In genomic region chr13:23025848-23026608, GRCh38 we compare ENCODE assay signal across 22 cellular contexts.
A peak's percentile ranks its signal among the peaks of the same experiment; 100 is the strongest.
DNase-seq lines count a peak whose midpoint lies in the region; ATAC-seq, FAIRE-seq and TF ChIP-seq lines count a peak whose summit lies in the region.
"Had no signal": no experiment of that assay in that cellular context is flagged by ENCODE, and none has a peak within 500 bp of the region (broad histone marks: within the 10 kb centered on the region; RNA-seq: fewer than 3 reads in every experiment).

No MANE protein-coding gene starts in this region.

- TF ChIP-seq CTCF in H1 (IDR thresholded peaks at IDR 0.05; ENCODE audit: control extremely low read depth in 1 of 3, insufficient read depth in 1 of 3, low read depth in 1 of 3, low read length in 3 of 3) (no peak), neural crest cell (conservative IDR thresholded peaks at IDR 0.05) (no peak), omental fat pad (IDR thresholded peaks at IDR 0.05) (no peak)

- H4K20me1 ChIP-seq in H1 (replicated peaks in 1 of 2; ENCODE audit: control insufficient read depth in 1 of 2, insufficient read depth in 2 of 2, low read length in 2 of 2): peaks cover 0 to 3% of the 10 kb centered on the region in 2 experiments

- H3K79me1 ChIP-seq in H1 (ENCODE audit: low read depth, low read length): no peaks in the 10 kb centered on the region

- H3K27ac ChIP-seq in H1 (ENCODE audit: low read depth, low read length): no peak overlapping the region
- H3K27ac ChIP-seq: body of pancreas, prostate gland, suprapubic skin, uterus had no signal

- WGBS in H1 (ENCODE audit: extremely low coverage in 1 of 2, insufficient coverage in 1 of 2, insufficient read length in 1 of 2, insufficient replicate concordance in 2 of 2, low coverage in 1 of 2, low lambda C conversion rate in 2 of 2, missing lambda C conversion rate in 1 of 2), 2 experiments: 85% methylated on average over 5 of the region's 5 CpGs; no CpG with 5 or more reads in 1 of the 2 experiments

- no peaks in the 10 kb centered on the region for H3K79me2 ChIP-seq in H1 (ENCODE audit: control insufficient read depth in 1 of 2, insufficient read depth in 2 of 2, low read length in 2 of 2)

- no peak overlapping the region for H3K4me3 Mint-ChIP-seq in neural crest cell
- H3K4me3 Mint-ChIP-seq: activated CD4-positive, alpha-beta memory T cell treated with anti-CD3 and anti-CD28 coated beads, Interleukin-2, amount 10 ng/mL, durations not matched to agents 7 days and 5 days; activated naive CD8-positive, alpha-beta T cell treated with anti-CD3 and anti-CD28 coated beads, Interleukin-2, amount 50 U/mL, for 24 hours; CD14-positive monocyte had no signal

- H4K5ac ChIP-seq in H1 (ENCODE audit: insufficient read length, low read depth, low read length): no peak overlapping the region

- no peaks in the 10 kb centered on the region for H3K27me3 ChIP-seq in H1 (replicated peaks in 1 of 4; ENCODE audit: control insufficient read depth in 3 of 4, extremely low read depth in 1 of 4, insufficient read depth in 3 of 4, low read length in 3 of 4)
- H3K27me3 ChIP-seq: body of pancreas, suprapubic skin, uterus had no signal

- H3K14ac ChIP-seq in H1 (ENCODE audit: insufficient read length): no peak overlapping the region

- no peak overlapping the region for H4K8ac ChIP-seq in H1 (ENCODE audit: extremely low read depth, insufficient read depth, low read length)

- peak overlapping the region; percentile 81 for H2AFZ ChIP-seq in H1 (ENCODE audit: low read length)

- H2BK12ac ChIP-seq in H1 (ENCODE audit: low read depth, low read length): no peak overlapping the region

- H3K27me3 Mint-ChIP-seq in neural crest cell (ENCODE audit: low read depth): no peaks in the 10 kb centered on the region

- no peak overlapping the region for H3K4ac ChIP-seq in H1 (replicated peaks; ENCODE audit: insufficient read length, low read depth, low read length)

- peaks cover 3% of the 10 kb centered on the region; the same call in 1 of the 2 replicates for H3K23me2 ChIP-seq in H1 (ENCODE audit: low read depth, low read length)

- no peaks in the 10 kb centered on the region for H3K4me1 ChIP-seq in H1 (replicated peaks in 1 of 4; ENCODE audit: control insufficient read depth in 3 of 4, insufficient read depth in 4 of 4, low read length in 3 of 4)
- H3K4me1 ChIP-seq: body of pancreas, prostate gland, suprapubic skin, uterus had no signal

- H3K4me2 ChIP-seq in H1 (ENCODE audit: insufficient read depth in 1 of 2, low read depth in 2 of 2, low read length in 2 of 2): no peak overlapping the region

- DNase-seq in H4 (ENCODE audit: low spot score) (peak; percentile 10), OCI-M1 (lab: John Stamatoyannopoulos, UW) (peak; percentile 77), H1 (ENCODE audit: low read depth in 1 of 2, low spot score in 2 of 2) (no peak), neural crest cell (ENCODE audit: low read depth, low spot score) (no peak), omental fat pad (ENCODE audit: low spot score) (no peak), putamen (ENCODE audit: low spot score) (no peak), GF-D8 (lab: John Stamatoyannopoulos, UW) (no peak)
- DNase-seq in activated CD4-positive, alpha-beta T cell treated with anti-CD3 and anti-CD28 coated beads, Interleukin-2, amount 50 U/mL, for 48 hours: no peak
- DNase-seq: activated CD4-positive, alpha-beta memory T cell treated with anti-CD3 and anti-CD28 coated beads, Interleukin-2, amount 10 ng/mL, durations not matched to agents 7 days and 5 days; activated gamma-delta T cell; activated naive CD8-positive, alpha-beta T cell treated with anti-CD3 and anti-CD28 coated beads, Interleukin-2, amount 50 U/mL, for 24 hours; body of pancreas; DMS 273 treated with DMSO at 0.1 percent for 48 hours; effector CD4-positive, alpha-beta T cell; Kasumi-1; NCI-H1436; NCI-H524; T-helper 9 cell; uterus had no signal

- no peaks in the 10 kb centered on the region for H3K36me3 ChIP-seq in H1 (ENCODE audit: control insufficient read depth in 2 of 4, insufficient read depth in 4 of 4, low read length in 3 of 4)
- H3K36me3 ChIP-seq: prostate gland, suprapubic skin, uterus had no signal

- H2BK5ac ChIP-seq in H1 (ENCODE audit: low read depth, low read length): no peak overlapping the region

- CTCF ChIA-PET in H1 (lab: Charles Lee; ENCODE audit: partially characterized antibody): interaction anchor here (0.7 to 1.1 kb wide), 3 partner anchors 62 to 223 kb away, joined by 3 to 5 read pairs (median 4); no protein-coding TSS in a partner anchor

- no peaks in the 10 kb centered on the region for H3K36me3 Mint-ChIP-seq in neural crest cell (ENCODE audit: low read depth)
- H3K36me3 Mint-ChIP-seq: CD14-positive monocyte had no signal

- no peak for ATAC-seq in omental fat pad (ENCODE audit: low FRiP score)
- ATAC-seq: activated naive CD8-positive, alpha-beta T cell treated with anti-CD3 and anti-CD28 coated beads, Interleukin-2, amount 50 U/mL, for 24 hours; body of pancreas had no signal

- no peak overlapping the region for H2BK15ac ChIP-seq in H1 (ENCODE audit: low read length)

- H4K91ac ChIP-seq in H1 (replicated peaks; ENCODE audit: insufficient read length, low read length): no peak overlapping the region

- H3K23ac ChIP-seq in H1 (ENCODE audit: insufficient read length): no peak overlapping the region

- no peaks in the 10 kb centered on the region for H3K9me3 Mint-ChIP-seq in neural crest cell
- H3K9me3 Mint-ChIP-seq: activated CD4-positive, alpha-beta memory T cell treated with anti-CD3 and anti-CD28 coated beads, Interleukin-2, amount 10 ng/mL, durations not matched to agents 7 days and 5 days; activated naive CD8-positive, alpha-beta T cell treated with anti-CD3 and anti-CD28 coated beads, Interleukin-2, amount 50 U/mL, for 24 hours had no signal

- H3K18ac ChIP-seq in H1 (ENCODE audit: extremely low read depth, low read length): no peak overlapping the region

- no peak for TF ChIP-seq POLR2A in H1 (IDR thresholded peaks at IDR 0.05; ENCODE audit: control extremely low read depth in 1 of 2, low read depth in 2 of 2, low read length in 2 of 2)

- no peak for TF ChIP-seq EP300 in H1 (IDR thresholded peaks at IDR 0.05; ENCODE audit: borderline replicate concordance in 1 of 2, low read depth in 2 of 2, low read length in 2 of 2)

- H3K9ac ChIP-seq in H1 (replicated peaks in 1 of 4; ENCODE audit: extremely low read depth in 1 of 4, low read depth in 3 of 4, low read length in 3 of 4): no peak overlapping the region

- H3K4me1 Mint-ChIP-seq in neural crest cell: no peaks in the 10 kb centered on the region
- H3K4me1 Mint-ChIP-seq: CD14-positive monocyte had no signal

- no peak overlapping the region for H2BK20ac ChIP-seq in H1 (ENCODE audit: low read length)

- H3K9me3 ChIP-seq in H1 (ENCODE audit: insufficient read depth in 2 of 2, low read depth in 1 of 2, low read length in 1 of 2): no peaks in the 10 kb centered on the region
- H3K9me3 ChIP-seq: body of pancreas, prostate gland, suprapubic skin, uterus had no signal

- peak overlapping the region; percentile 57 for H3K27ac Mint-ChIP-seq in neural crest cell (ENCODE audit: unreplicated experiment)
- H3K27ac Mint-ChIP-seq: activated CD4-positive, alpha-beta memory T cell treated with anti-CD3 and anti-CD28 coated beads, Interleukin-2, amount 10 ng/mL, durations not matched to agents 7 days and 5 days; activated naive CD8-positive, alpha-beta T cell treated with anti-CD3 and anti-CD28 coated beads, Interleukin-2, amount 50 U/mL, for 24 hours; CD14-positive monocyte had no signal

- FAIRE-seq in H1 (lab: Jason Lieb, UNC): no peak

- H2BK120ac ChIP-seq in H1 (replicated peaks; ENCODE audit: low read depth, low read length): no peak overlapping the region

- no peak overlapping the region for H3K56ac ChIP-seq in H1 (replicated peaks; ENCODE audit: insufficient read length, low read depth, low read length)

- H2AK5ac ChIP-seq in H1 (ENCODE audit: low read depth, low read length): no peak overlapping the region

- H3K4me3 ChIP-seq in H1 (ENCODE audit: extremely low read depth in 1 of 4, insufficient read depth in 2 of 4, low read depth in 3 of 4, low read length in 4 of 4): no peak overlapping the region
- H3K4me3 ChIP-seq: body of pancreas, prostate gland, suprapubic skin, uterus had no signal

- TF ChIP-seq RAD21 in H1 (IDR thresholded peaks at IDR 0.05 in 1 of 2, conservative IDR thresholded peaks at IDR 0.05 in 1 of 2; ENCODE audit: low read depth in 2 of 2, low read length in 2 of 2): no peak

- POLR2A ChIA-PET in H1 (lab: Charles Lee; ENCODE audit: partially characterized antibody): no interaction called here

TF ChIP-seq in H1, 55 proteins besides CTCF, POLR2A, EP300 and RAD21:
- TF ChIP-seq CEBPB (IDR thresholded peaks at IDR 0.05; ENCODE audit: low read depth, low read length) (no peak), BCL11A (IDR thresholded peaks at IDR 0.05; ENCODE audit: low read depth in 2 of 2, low read length in 2 of 2) (no peak)

Comparison
In these comparisons a context has a peak if more than half of its experiments do, and no peak if none do; other contexts are left out.
1. DNase-seq: peak in H4 (single experiment) and OCI-M1 (single experiment); none in H1 (0 of 2), neural crest cell (single experiment), omental fat pad (single experiment), putamen (single experiment), activated CD4-positive, alpha-beta T cell treated with anti-CD3 and anti-CD28 coated beads, Interleukin-2, amount 50 U/mL, for 48 hours (0 of 2) and GF-D8 (single experiment).